15 cellular contexts compared by ENCODE assay signal in the genomic region with DNA sequence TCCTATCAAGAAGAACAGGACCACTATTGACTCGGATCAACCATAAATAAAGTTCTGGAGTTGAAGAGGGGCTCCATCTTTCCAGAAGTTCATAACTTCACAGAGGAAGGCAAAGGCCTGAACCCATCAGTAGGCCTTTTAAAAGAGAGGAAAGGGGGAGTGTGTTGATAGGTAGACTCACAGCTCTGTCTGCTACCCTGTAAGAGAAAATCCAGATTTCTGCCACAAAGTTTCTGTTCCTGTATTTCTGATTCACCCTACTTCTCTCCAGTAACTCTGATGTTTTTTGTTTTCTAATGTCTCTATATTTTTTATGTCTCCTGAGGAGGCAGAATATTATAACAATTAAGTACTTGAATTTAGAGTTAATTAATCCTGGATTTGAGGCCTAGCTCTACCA.
A peak's percentile ranks its signal among the peaks of the same experiment; 100 is the strongest.
DNase-seq lines count a peak whose midpoint lies in the region; ATAC-seq and TF ChIP-seq lines count a peak whose summit lies in the region.
"Had no signal": no experiment of that assay in that cellular context is flagged by ENCODE, and none has a peak within 500 bp of the region (broad histone marks: within the 10 kb centered on the region; RNA-seq: fewer than 3 reads in every experiment).

No MANE protein-coding gene starts in this region.

- H3K4me3 ChIP-seq in thyroid gland (replicated peaks in 1 of 3): no peak overlapping the region
- no peak overlapping the region for H3K4me3 ChIP-seq in heart left ventricle
- H3K4me3 ChIP-seq: ovary had no signal

- WGBS in thyroid gland, 2 donors: 97 to 100% methylated on average over 1 of the region's 1 CpG
- 95 to 100% (median 98%) methylated on average over 1 of the region's 1 CpG for WGBS in heart left ventricle, 4 donors

- H3K9me3 ChIP-seq in thyroid gland: no peaks in the 10 kb centered on the region
- peaks cover 0 to 4% (median 0%) of the 10 kb centered on the region in 12 donors for H3K9me3 ChIP-seq in heart left ventricle
- H3K9me3 ChIP-seq: ovary had no signal

- DNase-seq in thyroid gland (no peak), heart left ventricle (no peak), COLO668 (lab: John Stamatoyannopoulos, UW; ENCODE audit: unreplicated experiment) (no peak), head of caudate nucleus (no peak)
- DNase-seq: activated CD4-positive, alpha-beta T cell treated with anti-CD3 and anti-CD28 coated beads, Interleukin-2, amount 10 ng/mL, durations not matched to agents 7 days and 5 days; CD4-positive, CD25-positive, alpha-beta regulatory T cell; immature natural killer cell; NCI-H1436 treated with DMSO at 0.1 percent for 48 hours; NCI-H526; ovary; RPMI8226 had no signal

- no peak for TF ChIP-seq CTCF in thyroid gland (IDR thresholded peaks at IDR 0.05)
- no peak for TF ChIP-seq CTCF in heart left ventricle (IDR thresholded peaks at IDR 0.05)

- H3K4me1 ChIP-seq in thyroid gland (peaks cover 45 to 56% of the 10 kb centered on the region in 2 donors), heart left ventricle (peaks cover 0 to 45% (median 33%) of the 10 kb centered on the region in 12 donors)

- H3K27me3 ChIP-seq in thyroid gland (no peaks in the 10 kb centered on the region), heart left ventricle (no peaks in the 10 kb centered on the region)
- H3K27me3 ChIP-seq: foreskin keratinocyte, ovary had no signal

- TF ChIP-seq POLR2A in thyroid gland (IDR thresholded peaks at IDR 0.05): no peak
- no peak for TF ChIP-seq POLR2A in heart left ventricle (IDR thresholded peaks at IDR 0.05)

- H3K27ac ChIP-seq in thyroid gland: peak overlapping the region; percentile 74 to 93 (median 83)
- peak overlapping the region in 1 of 12 donors; percentile 60 for H3K27ac ChIP-seq in heart left ventricle
- H3K27ac ChIP-seq: foreskin keratinocyte had no signal

- intact Hi-C loops in thyroid gland (cut with DNase I) (loop anchor here (10.0 kb wide), 1 partner anchor 74 kb away; no protein-coding TSS in a partner anchor), heart left ventricle (cut with DNase I) (loop anchor here in 2 of 10 donors (10.0 kb wide), 2 partner anchors 276 to 744 kb away; a partner anchor contains a TSS), head of caudate nucleus (cut with DNase I) (no loop called here)

- H3K36me3 ChIP-seq in thyroid gland (no peaks in the 10 kb centered on the region), heart left ventricle (no peaks in the 10 kb centered on the region)
- H3K36me3 ChIP-seq: ovary had no signal

- ATAC-seq in GM19043 (IDR thresholded peaks at IDR 0.05; ENCODE audit: low read depth, unreplicated experiment) (peak; percentile 60), GM21717 (IDR thresholded peaks at IDR 0.05; ENCODE audit: unreplicated experiment) (peak; percentile 51), HG03354 (IDR thresholded peaks at IDR 0.05; ENCODE audit: poor library complexity, severe bottlenecking, unreplicated experiment) (peak; percentile 56), heart left ventricle (no peak)
- ATAC-seq: foreskin keratinocyte had no signal

Comparison
In these comparisons a context has a peak if more than half of its experiments do, and no peak if none do; other contexts are left out.
1. ATAC-seq: peak in GM19043 (single experiment), GM21717 (single experiment) and HG03354 (single experiment); none in heart left ventricle (0 of 4).